1 cellular context compared by ENCODE assay signal in genomic region chr16:78005881-78006280, GRCh38.
TF ChIP-seq lines count a peak whose summit lies in the region.

No MANE protein-coding gene starts in this region.

TF ChIP-seq in K562, 482 proteins besides CTCF, POLR2A, EP300 and RAD21:
- TF ChIP-seq ZNF589 (CRISPR knock-in tag; IDR thresholded peaks at IDR 0.05; ENCODE audit: low read depth), result no peak
- TF ChIP-seq HMG20B (CRISPR knock-in tag; IDR thresholded peaks at IDR 0.05), result no peak
- TF ChIP-seq ZNF263 (CRISPR knock-in tag; IDR thresholded peaks at IDR 0.05; ENCODE audit: borderline replicate concordance), result no peak
- no peak for TF ChIP-seq WHSC1 (IDR thresholded peaks at IDR 0.05; ENCODE audit: low read length)
- TF ChIP-seq, protein P1, sequence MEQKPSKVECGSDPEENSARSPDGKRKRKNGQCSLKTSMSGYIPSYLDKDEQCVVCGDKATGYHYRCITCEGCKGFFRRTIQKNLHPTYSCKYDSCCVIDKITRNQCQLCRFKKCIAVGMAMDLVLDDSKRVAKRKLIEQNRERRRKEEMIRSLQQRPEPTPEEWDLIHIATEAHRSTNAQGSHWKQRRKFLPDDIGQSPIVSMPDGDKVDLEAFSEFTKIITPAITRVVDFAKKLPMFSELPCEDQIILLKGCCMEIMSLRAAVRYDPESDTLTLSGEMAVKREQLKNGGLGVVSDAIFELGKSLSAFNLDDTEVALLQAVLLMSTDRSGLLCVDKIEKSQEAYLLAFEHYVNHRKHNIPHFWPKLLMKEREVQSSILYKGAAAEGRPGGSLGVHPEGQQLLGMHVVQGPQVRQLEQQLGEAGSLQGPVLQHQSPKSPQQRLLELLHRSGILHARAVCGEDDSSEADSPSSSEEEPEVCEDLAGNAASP (IDR thresholded peaks at IDR 0.05), result no peak
